ENCODE assay signal across 18 cellular contexts in the genomic region with DNA sequence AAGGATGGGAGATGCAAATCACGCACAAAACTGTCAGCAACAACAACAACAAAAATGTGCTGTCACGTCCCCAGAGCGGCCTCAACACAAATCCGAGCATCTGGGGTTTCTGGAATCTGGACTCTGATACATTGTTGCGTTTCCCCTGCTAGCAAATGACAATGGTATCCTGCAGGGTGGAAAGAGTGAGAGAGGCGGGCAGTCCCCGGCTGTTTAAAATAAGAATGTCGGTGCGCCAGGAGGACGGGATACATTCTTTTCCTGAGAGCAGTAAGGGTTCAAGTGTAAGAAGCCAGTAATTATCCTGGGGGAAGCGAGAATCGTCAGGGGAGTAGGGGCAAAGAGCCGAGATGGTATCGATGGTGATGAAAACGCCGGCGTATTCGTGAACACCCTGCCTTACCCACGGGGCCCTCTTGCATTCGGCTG.
DNase-seq lines count a peak whose midpoint lies in the region; ATAC-seq and TF ChIP-seq lines count a peak whose summit lies in the region.
"Had no signal": no experiment of that assay in that cellular context is flagged by ENCODE, and none has a peak within 500 bp of the region (broad histone marks: within the 10 kb centered on the region; RNA-seq: fewer than 3 reads in every experiment).

No MANE protein-coding gene starts in this region.

- H3K36me3 Mint-ChIP-seq in progenitor cell of endocrine pancreas (ENCODE audit: insufficient read depth) = peaks cover 3% of the 10 kb centered on the region
- H3K36me3 Mint-ChIP-seq: activated CD8-positive, alpha-beta memory T cell treated with anti-CD3 and anti-CD28 coated beads, Interleukin-2, amount 10 ng/mL, durations not matched to agents 7 days and 5 days; CD4-positive, alpha-beta memory T cell had no signal

- peak overlapping the region; percentile 13 for H3K27ac Mint-ChIP-seq in progenitor cell of endocrine pancreas
- H3K27ac Mint-ChIP-seq: activated CD8-positive, alpha-beta memory T cell treated with anti-CD3 and anti-CD28 coated beads, Interleukin-2, amount 10 ng/mL, durations not matched to agents 7 days and 5 days; CD4-positive, alpha-beta memory T cell had no signal

- H3K27ac ChIP-seq in Peyer's patch = no peak overlapping the region
- H3K27ac ChIP-seq: WERI-Rb-1 had no signal

- H3K9me3 ChIP-seq in HAP-1 (no peaks in the 10 kb centered on the region), Peyer's patch (no peaks in the 10 kb centered on the region)

- H3K9me3 Mint-ChIP-seq in progenitor cell of endocrine pancreas (ENCODE audit: low read depth) = no peaks in the 10 kb centered on the region

- TF ChIP-seq POLR2A in Peyer's patch (IDR thresholded peaks at IDR 0.05) = no peak

- no peak for ATAC-seq in GM18868 (IDR thresholded peaks at IDR 0.05; ENCODE audit: unreplicated experiment)
- no peak for ATAC-seq in GM18861 (IDR thresholded peaks at IDR 0.05; ENCODE audit: unreplicated experiment)
- ATAC-seq: activated CD8-positive, alpha-beta memory T cell treated with anti-CD3 and anti-CD28 coated beads, Interleukin-2, amount 10 ng/mL, durations not matched to agents 7 days and 5 days; left lobe of liver; naive thymus-derived CD8-positive, alpha-beta T cell; stimulated activated naive CD8-positive, alpha-beta T cell treated with anti-CD3 and anti-CD28 coated beads, Interleukin-15, Interleukin-2, amounts not matched to agents 100 U/mL and 50 U/mL, for 24 hours had no signal

- H3K4me1 ChIP-seq in HAP-1 (peaks cover 3% of the 10 kb centered on the region; the same call in 1 of the 2 replicates), Peyer's patch (no peaks in the 10 kb centered on the region)

- H3K27me3 ChIP-seq in HAP-1 (ENCODE audit: low read depth) (no peaks in the 10 kb centered on the region), Peyer's patch (no peaks in the 10 kb centered on the region)

- in situ Hi-C loops in HAP-1 (cut with MboI; ENCODE audit: low sequenced_read_pairs) = no loop called here

- peaks cover 7% of the 10 kb centered on the region for H3K27me3 Mint-ChIP-seq in progenitor cell of endocrine pancreas
- H3K27me3 Mint-ChIP-seq: CD4-positive, alpha-beta memory T cell had no signal

- DNase-seq in HAP-1 (ENCODE audit: low spot score in 2 of 2) = peak; percentile 83 to 88
- DNase-seq in NCI-H69 (lab: John Stamatoyannopoulos, UW) = peak; percentile 50
- peak; percentile 96 for DNase-seq in iPS DF 19.7 (ENCODE audit: low read depth, low spot score)
- no peak for DNase-seq in progenitor cell of endocrine pancreas (ENCODE audit: low spot score, unreplicated experiment)
- DNase-seq in Peyer's patch = no peak
- DNase-seq: activated CD8-positive, alpha-beta memory T cell treated with anti-CD3 and anti-CD28 coated beads, Interleukin-2, amount 10 ng/mL, durations not matched to agents 7 days and 5 days; activated naive CD4-positive, alpha-beta T cell; CD4-positive, alpha-beta memory T cell; GF-D8; KG1; naive thymus-derived CD8-positive, alpha-beta T cell; NCI-H2029 treated with DMSO at 0.1 percent for 48 hours; stimulated activated naive CD8-positive, alpha-beta T cell treated with anti-CD3 and anti-CD28 coated beads, Interleukin-15, Interleukin-2, amounts not matched to agents 100 U/mL and 50 U/mL, for 24 hours; SW 1271; WERI-Rb-1 had no signal

- peak overlapping the region; percentile 22 for H3K4me3 Mint-ChIP-seq in progenitor cell of endocrine pancreas (ENCODE audit: low read depth)
- H3K4me3 Mint-ChIP-seq: activated CD8-positive, alpha-beta memory T cell treated with anti-CD3 and anti-CD28 coated beads, Interleukin-2, amount 10 ng/mL, durations not matched to agents 7 days and 5 days had no signal

- H3K36me3 ChIP-seq in HAP-1 (replicated peaks) (no peaks in the 10 kb centered on the region), Peyer's patch (no peaks in the 10 kb centered on the region)
- H3K36me3 ChIP-seq: WERI-Rb-1 had no signal

- H3K4me3 ChIP-seq in HAP-1 (no peak overlapping the region), Peyer's patch (no peak overlapping the region)

- H3K4me1 Mint-ChIP-seq in progenitor cell of endocrine pancreas (ENCODE audit: low read depth) = peaks cover 6% of the 10 kb centered on the region
- H3K4me1 Mint-ChIP-seq: activated CD8-positive, alpha-beta memory T cell treated with anti-CD3 and anti-CD28 coated beads, Interleukin-2, amount 10 ng/mL, durations not matched to agents 7 days and 5 days had no signal

- TF ChIP-seq CTCF in progenitor cell of endocrine pancreas (IDR thresholded peaks at IDR 0.05; ENCODE audit: unreplicated experiment) (no peak), Peyer's patch (IDR thresholded peaks at IDR 0.05) (no peak)

Comparison
In these comparisons a context has a peak if more than half of its experiments do, and no peak if none do; other contexts are left out.
1. DNase-seq: peak in HAP-1 (2 of 2), NCI-H69 (single experiment) and iPS DF 19.7 (single experiment); none in progenitor cell of endocrine pancreas (single experiment) and Peyer's patch (0 of 3).